ENCODE assay signal across 13 cellular contexts in the genomic region with DNA sequence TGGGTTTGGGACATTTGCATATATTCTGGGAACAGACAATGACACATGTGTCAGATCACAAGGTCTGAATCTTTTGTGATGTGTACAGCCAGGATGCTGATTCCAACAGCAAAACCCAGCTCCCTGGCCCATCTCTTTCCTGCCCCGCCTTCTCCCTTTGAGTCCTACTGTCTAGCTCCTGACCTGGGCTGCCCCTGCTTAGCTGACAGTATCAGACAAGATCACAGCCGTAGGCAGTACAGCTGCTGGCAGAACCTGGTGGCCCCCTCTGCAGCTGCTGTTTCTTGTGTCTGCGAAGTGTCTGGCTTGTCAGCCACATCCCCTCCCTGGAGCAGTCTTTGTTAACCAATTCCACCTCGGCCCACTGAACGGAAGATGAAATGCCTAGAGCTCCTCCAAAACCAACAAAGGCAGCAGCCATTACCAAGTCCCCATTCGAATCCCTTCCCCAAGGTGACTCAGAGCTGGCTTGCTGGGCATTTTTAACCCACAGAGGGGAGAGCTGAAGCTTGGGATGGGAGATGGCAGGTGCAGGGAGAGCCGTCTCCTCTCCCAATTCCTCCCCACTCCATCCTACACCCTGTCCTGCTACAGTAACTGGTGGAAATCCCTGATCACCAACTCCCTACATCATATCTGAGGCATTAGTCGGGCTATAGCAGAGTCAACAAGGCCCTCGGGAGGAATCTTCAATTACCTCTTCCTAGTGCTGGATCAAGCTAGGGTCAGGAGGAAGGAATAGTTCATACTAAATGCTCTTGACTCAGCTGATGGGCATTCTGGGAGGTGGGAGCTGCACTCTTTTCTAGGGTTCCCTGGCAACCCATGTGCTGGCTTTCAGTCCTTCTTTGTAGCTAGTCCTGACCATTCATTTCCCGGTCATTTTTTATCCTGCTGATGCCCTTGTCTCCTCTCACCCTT. TPM values are rescaled to one million over a fixed set of nuclear protein-coding genes. Genes with fewer than 3 reads are reported as not detected.
A peak's percentile ranks its signal among the peaks of the same experiment; 100 is the strongest.
DNase-seq lines count a peak whose midpoint lies in the region; ATAC-seq and TF ChIP-seq lines count a peak whose summit lies in the region.
"Had no signal": no experiment of that assay in that cellular context is flagged by ENCODE, and none has a peak within 500 bp of the region (broad histone marks: within the 10 kb centered on the region; RNA-seq: fewer than 3 reads in every experiment).

No MANE protein-coding gene starts in this region.

- peak overlapping the region; percentile 17 for H3K27ac Mint-ChIP-seq in chondrocyte (ENCODE audit: unreplicated experiment)
- H3K27ac Mint-ChIP-seq: activated T-helper 2 cell treated with anti-CD3 and anti-CD28 coated beads, Interferon-gamma antibody, Interleukin-2, Interleukin-4, amounts not matched to agents 10 μg/mL and 5 μg/mL and 100 μg/mL, durations not matched to agents 14 hours and 24 hours and 36 hours had no signal

- DNase-seq in DMS153 (lab: John Stamatoyannopoulos, UW) (peak; percentile 12), DMS153 treated with DMSO at 0.1 percent for 48 hours (lab: John Stamatoyannopoulos, UW; ENCODE audit: unreplicated experiment) (no peak), NCI-H2227 (lab: John Stamatoyannopoulos, UW; ENCODE audit: unreplicated experiment) (peak; percentile 86), chondrocyte (ENCODE audit: low spot score) (peak; percentile 22), retina (peak; percentile 84), C1 segment of cervical spinal cord (lab: John Stamatoyannopoulos, UW) (no peak)
- no peak for DNase-seq in stimulated activated CD4-positive, alpha-beta T cell treated with anti-CD3 and anti-CD28 coated beads, Interleukin-2, amount 100 ng/mL, for 24 hours
- DNase-seq: 8988T; dorsolateral prefrontal cortex; stimulated activated CD4-positive, alpha-beta T cell treated with anti-CD3 and anti-CD28 coated beads, Interleukin-1b, Interleukin-23, amount 100 ng/mL, for 48 hours had no signal

- no peak for TF ChIP-seq CTCF in chondrocyte (IDR thresholded peaks at IDR 0.05)

- no peak overlapping the region for H3K4me3 Mint-ChIP-seq in chondrocyte (ENCODE audit: unreplicated experiment)

- H3K36me3 Mint-ChIP-seq in chondrocyte (ENCODE audit: low read depth) = no peaks in the 10 kb centered on the region

- peaks cover 26% of the 10 kb centered on the region for H3K4me1 Mint-ChIP-seq in chondrocyte (ENCODE audit: low read depth)

- no peak for ATAC-seq in HG03280 (IDR thresholded peaks at IDR 0.05; ENCODE audit: unreplicated experiment)

- no peaks in the 10 kb centered on the region for H3K27me3 Mint-ChIP-seq in chondrocyte (ENCODE audit: low read depth)

- no peaks in the 10 kb centered on the region for H3K9me3 Mint-ChIP-seq in chondrocyte (ENCODE audit: low read depth)
- H3K9me3 Mint-ChIP-seq: activated T-helper 2 cell treated with anti-CD3 and anti-CD28 coated beads, Interferon-gamma antibody, Interleukin-2, Interleukin-4, amounts not matched to agents 10 μg/mL and 5 μg/mL and 100 μg/mL, durations not matched to agents 14 hours and 24 hours and 36 hours had no signal

RNA-seq across cellular contexts. Expression of a gene that starts 5.8 kb away (rescaled TPM):
- 1.5 to 2.3 TPM (median 2.2 TPM) in 3 replicates for total RNA-seq in chondrocyte

RNA-seq across cellular contexts. Expression of a gene that starts 42.9 kb away (rescaled TPM):
- 0.35 to 0.46 TPM in 2 of 3 replicates, not detected in the other for total RNA-seq in chondrocyte
- total RNA-seq: activated T-helper 2 cell treated with anti-CD3 and anti-CD28 coated beads, Interferon-gamma antibody, Interleukin-2, Interleukin-4, amounts not matched to agents 10 μg/mL and 5 μg/mL and 100 μg/mL, durations not matched to agents 14 hours and 24 hours and 36 hours; thoracic aorta had no signal

Comparison
In these comparisons a context has a peak if more than half of its experiments do, and no peak if none do; other contexts are left out.
1. DNase-seq: peak in DMS153 (single experiment), NCI-H2227 (single experiment), chondrocyte (single experiment) and retina (single experiment); none in DMS153 treated with DMSO at 0.1 percent for 48 hours (single experiment), stimulated activated CD4-positive, alpha-beta T cell treated with anti-CD3 and anti-CD28 coated beads, Interleukin-2, amount 100 ng/mL, for 24 hours (0 of 2) and C1 segment of cervical spinal cord (0 of 14).